In the genomic region with DNA sequence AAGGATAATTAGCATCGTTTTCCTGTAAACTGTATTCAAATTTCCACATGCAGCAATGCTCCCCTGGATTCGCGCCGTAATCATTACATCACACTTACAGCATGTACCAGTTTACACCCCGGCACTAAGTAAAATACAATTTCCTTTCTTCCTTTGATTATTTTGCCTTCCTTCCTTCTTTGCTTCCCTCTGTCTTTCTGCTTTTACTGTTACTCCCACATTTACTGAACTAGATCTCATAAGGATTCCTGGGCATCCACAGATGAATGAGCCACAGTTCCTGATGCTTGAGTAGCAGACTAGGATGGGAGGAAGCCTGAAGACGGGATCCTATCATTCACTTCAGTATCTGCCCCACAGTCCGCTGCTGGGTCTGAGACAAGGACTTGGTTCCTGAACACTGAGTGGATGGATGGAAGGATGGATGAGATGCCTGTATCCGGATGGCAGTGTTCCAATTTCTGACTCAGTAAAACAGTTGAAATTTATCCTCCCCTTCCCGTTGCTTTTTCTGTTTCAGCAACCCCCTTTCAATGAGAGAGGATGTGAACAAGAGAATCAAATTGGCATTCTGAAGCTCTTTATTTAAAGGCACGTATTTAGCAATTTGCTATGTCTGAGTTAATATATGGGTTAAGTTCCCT, we compare ENCODE assay signal across 15 cellular contexts.
DNase-seq lines count a peak whose midpoint lies in the region; ATAC-seq and TF ChIP-seq lines count a peak whose summit lies in the region.
"Had no signal": no experiment of that assay in that cellular context is flagged by ENCODE, and none has a peak within 500 bp of the region (broad histone marks: within the 10 kb centered on the region; RNA-seq: fewer than 3 reads in every experiment).

No MANE protein-coding gene starts in this region.

- no peak overlapping the region for H4K8ac ChIP-seq in trophoblast cell (ENCODE audit: low read depth, low read length)

- in situ Hi-C loops in brain microvascular endothelial cell (cut with HindIII; ENCODE audit: low pct_ligation_motif_present, low sequenced_read_pairs): no loop called here

- no peaks in the 10 kb centered on the region for H3K27me3 Mint-ChIP-seq in activated CD4-positive, alpha-beta T cell treated with anti-CD3 and anti-CD28 coated beads, Interleukin-2, amount 10 ng/mL, durations not matched to agents 24 days and 14 days

- H3K4me1 ChIP-seq in trophoblast cell (ENCODE audit: control insufficient read depth in 1 of 2, insufficient read depth in 2 of 2, low read length in 2 of 2): peaks cover 5 to 8% of the 10 kb centered on the region in 2 experiments
- H3K4me1 ChIP-seq in sigmoid colon: no peaks in the 10 kb centered on the region
- H3K4me1 ChIP-seq: Peyer's patch had no signal

- TF ChIP-seq CTCF in brain microvascular endothelial cell (IDR thresholded peaks at IDR 0.05; ENCODE audit: low read depth, low read length, missing control alignments): no peak
- TF ChIP-seq CTCF in sigmoid colon (IDR thresholded peaks at IDR 0.05): no peak

- no peak overlapping the region for H3K4me3 ChIP-seq in brain microvascular endothelial cell (ENCODE audit: low read depth, low read length)
- no peak overlapping the region for H3K4me3 ChIP-seq in trophoblast cell (ENCODE audit: low read depth, low read length)
- no peak overlapping the region for H3K4me3 ChIP-seq in sigmoid colon
- H3K4me3 ChIP-seq: Peyer's patch, suprapubic skin had no signal

- peaks cover 76% of the 10 kb centered on the region for H3K36me3 Mint-ChIP-seq in activated CD4-positive, alpha-beta T cell treated with anti-CD3 and anti-CD28 coated beads, Interleukin-2, amount 10 ng/mL, durations not matched to agents 24 days and 14 days (ENCODE audit: low read depth)
- H3K36me3 Mint-ChIP-seq: WTC11 had no signal

- no peak overlapping the region for H3K18ac ChIP-seq in trophoblast cell (ENCODE audit: low read length)

- intact Hi-C loops in activated CD4-positive, alpha-beta T cell treated with anti-CD3 and anti-CD28 coated beads, Interleukin-2, amount 10 ng/mL, durations not matched to agents 24 days and 14 days (cut with micrococcal nuclease): loop anchor here (1.0 kb wide), 3 partner anchors 10 to 43 kb away; no protein-coding TSS in a partner anchor
- intact Hi-C loops in sigmoid colon (cut with DNase I): no loop called here

- H4K12ac ChIP-seq in trophoblast cell (ENCODE audit: low read depth, low read length): no peak overlapping the region

- H3K27ac ChIP-seq in brain microvascular endothelial cell: no peak overlapping the region
- peak overlapping the region; percentile 19 for H3K27ac ChIP-seq in trophoblast cell (ENCODE audit: low read depth, low read length)
- H3K27ac ChIP-seq in sigmoid colon: no peak overlapping the region
- H3K27ac ChIP-seq: Peyer's patch, suprapubic skin had no signal

- H3K4me1 Mint-ChIP-seq in activated CD4-positive, alpha-beta T cell treated with anti-CD3 and anti-CD28 coated beads, Interleukin-2, amount 10 ng/mL, durations not matched to agents 24 days and 14 days: peaks cover 76% of the 10 kb centered on the region

- H2BK5ac ChIP-seq in trophoblast cell (ENCODE audit: low read depth, low read length, poor library complexity): peak overlapping the region; percentile 26

- H3K27me3 ChIP-seq in brain microvascular endothelial cell (replicated peaks) (no peaks in the 10 kb centered on the region), trophoblast cell (ENCODE audit: insufficient read depth, low read length) (no peaks in the 10 kb centered on the region), sigmoid colon (no peaks in the 10 kb centered on the region)
- H3K27me3 ChIP-seq: Peyer's patch, suprapubic skin had no signal

- no peak for TF ChIP-seq POLR2A in sigmoid colon (IDR thresholded peaks at IDR 0.05)

- no peak overlapping the region for H3K4ac ChIP-seq in trophoblast cell (ENCODE audit: low read depth, low read length)

- H3K4me3 Mint-ChIP-seq in activated CD4-positive, alpha-beta T cell treated with anti-CD3 and anti-CD28 coated beads, Interleukin-2, amount 10 ng/mL, durations not matched to agents 24 days and 14 days: peak overlapping the region; percentile 57
- H3K4me3 Mint-ChIP-seq: WTC11 had no signal

- no peak for ATAC-seq in HG03457 (IDR thresholded peaks at IDR 0.05; ENCODE audit: unreplicated experiment)

- H3K36me3 ChIP-seq in brain microvascular endothelial cell (replicated peaks) (no peaks in the 10 kb centered on the region), trophoblast cell (ENCODE audit: control insufficient read depth in 1 of 2, insufficient read depth in 2 of 2, low read length in 2 of 2) (no peaks in the 10 kb centered on the region), sigmoid colon (no peaks in the 10 kb centered on the region)
- H3K36me3 ChIP-seq: Peyer's patch, suprapubic skin had no signal

- no peak overlapping the region for H2AK5ac ChIP-seq in trophoblast cell (ENCODE audit: low read length)

- peaks cover 4% of the 10 kb centered on the region for H3K79me1 ChIP-seq in trophoblast cell (ENCODE audit: low read length)

- no peak overlapping the region for H3K23ac ChIP-seq in trophoblast cell (ENCODE audit: low read length)

- H3K9ac ChIP-seq in trophoblast cell (ENCODE audit: low read length): no peak overlapping the region

- H3K79me2 ChIP-seq in trophoblast cell (ENCODE audit: control insufficient read depth, insufficient read depth, low read length, poor library complexity): no peaks in the 10 kb centered on the region

- peak overlapping the region; percentile 81 for H3K27ac Mint-ChIP-seq in activated CD4-positive, alpha-beta T cell treated with anti-CD3 and anti-CD28 coated beads, Interleukin-2, amount 10 ng/mL, durations not matched to agents 24 days and 14 days
- H3K27ac Mint-ChIP-seq: WTC11 had no signal

- no peak overlapping the region for H2AFZ ChIP-seq in trophoblast cell (ENCODE audit: insufficient read depth, low read length, poor library complexity)

- no peak overlapping the region for H3K4me2 ChIP-seq in trophoblast cell (ENCODE audit: low read length)

- no peak for DNase-seq in activated CD4-positive, alpha-beta T cell treated with anti-CD3 and anti-CD28 coated beads, Interleukin-2, amount 10 ng/mL, durations not matched to agents 24 days and 14 days
- DNase-seq in activated CD4-positive, alpha-beta T cell treated with anti-CD3 and anti-CD28 coated beads, Interleukin-2, amount 50 U/mL, for 4 hours: no peak
- DNase-seq in brain microvascular endothelial cell (peak; percentile 16), trophoblast cell (no peak), NCI-H2196 (lab: John Stamatoyannopoulos, UW; ENCODE audit: unreplicated experiment) (no peak), sigmoid colon (no peak)
- DNase-seq: activated CD8-positive, alpha-beta memory T cell treated with anti-CD3 and anti-CD28 coated beads, Interleukin-2, amount 50 U/mL, for 48 hours; CD4-positive, CD25-positive, alpha-beta regulatory T cell; NCI-H1436; NCI-H69; Peyer's patch had no signal

- peak overlapping the region; percentile 30 for H4K91ac ChIP-seq in trophoblast cell (ENCODE audit: low read depth, low read length)

- peak overlapping the region; percentile 7 for H2BK12ac ChIP-seq in trophoblast cell (ENCODE audit: low read length)

- H3K9me3 ChIP-seq in trophoblast cell (ENCODE audit: insufficient read depth, low read depth, low read length) (no peaks in the 10 kb centered on the region), sigmoid colon (no peaks in the 10 kb centered on the region)
- H3K9me3 ChIP-seq: Peyer's patch, suprapubic skin had no signal

- peaks cover 3% of the 10 kb centered on the region for H3K9me3 Mint-ChIP-seq in activated CD4-positive, alpha-beta T cell treated with anti-CD3 and anti-CD28 coated beads, Interleukin-2, amount 10 ng/mL, durations not matched to agents 24 days and 14 days
- H3K9me3 Mint-ChIP-seq: WTC11 had no signal

- no peak for TF ChIP-seq EP300 in sigmoid colon (IDR thresholded peaks at IDR 0.05)

- no CpG with 5 or more reads among the region's 10 CpGs for WGBS in trophoblast cell (ENCODE audit: extremely low coverage, insufficient coverage, insufficient read length)
- whole genome bisulfite sequencing in sigmoid colon, 2 donors: 87 to 89% methylated on average over 10 of the region's 10 CpGs

- no peak overlapping the region for H2BK120ac ChIP-seq in trophoblast cell (ENCODE audit: insufficient read depth, low read length, poor library complexity)

- H3K14ac ChIP-seq in trophoblast cell (ENCODE audit: low read length): no peak overlapping the region

TF ChIP-seq in PFSK-1, 5 proteins besides CTCF, POLR2A, EP300 and RAD21:
- no peak; the same call in 1 of the 2 replicates for TF ChIP-seq POLR2AphosphoS5 (IDR thresholded peaks at IDR 0.05; ENCODE audit: low read depth, low read length)
- peak; percentile 38; the same call in 1 of the 2 replicates for TF ChIP-seq TAF1 (IDR thresholded peaks at IDR 0.05; ENCODE audit: borderline replicate concordance, insufficient read depth, low read length)
